18 cellular contexts compared by ENCODE assay signal in genomic region chr13:76904507-76904906, GRCh38. TPM values are rescaled to one million over a fixed set of nuclear protein-coding genes. Genes with fewer than 3 reads are reported as not detected.
DNase-seq lines count a peak whose midpoint lies in the region; ATAC-seq and TF ChIP-seq lines count a peak whose summit lies in the region.
"Had no signal": no experiment of that assay in that cellular context is flagged by ENCODE, and none has a peak within 500 bp of the region (broad histone marks: within the 10 kb centered on the region; RNA-seq: fewer than 3 reads in every experiment).

No MANE protein-coding gene starts in this region.

- H3K27ac Mint-ChIP-seq in activated T-cell treated with anti-CD3 and anti-CD28 coated beads, Interleukin-2, amount 50 U/mL, for 72 hours = peak overlapping the region; percentile 44
- no peak overlapping the region for H3K27ac Mint-ChIP-seq in osteocyte (ENCODE audit: unreplicated experiment)

- ATAC-seq in activated T-cell treated with anti-CD3 and anti-CD28 coated beads, Interleukin-2, amount 50 U/mL, for 72 hours (replicated peaks in 1 of 2) = no peak
- ATAC-seq in omental fat pad (ENCODE audit: low FRiP score) = peak; percentile 63
- ATAC-seq: A549 had no signal

- peaks cover 18% of the 10 kb centered on the region for H3K27me3 Mint-ChIP-seq in activated T-cell treated with anti-CD3 and anti-CD28 coated beads, Interleukin-2, amount 50 U/mL, for 72 hours (ENCODE audit: low read depth)
- peaks cover 65% of the 10 kb centered on the region for H3K27me3 Mint-ChIP-seq in osteocyte (ENCODE audit: unreplicated experiment)

- TF ChIP-seq CTCF in choroid plexus epithelial cell (conservative IDR thresholded peaks at IDR 0.05; ENCODE audit: low read depth, low read length) (no peak), omental fat pad (IDR thresholded peaks at IDR 0.05) (no peak), osteocyte (IDR thresholded peaks at IDR 0.05) (no peak)

- no peak for DNase-seq in activated T-cell treated with anti-CD3 and anti-CD28 coated beads, Interleukin-2, amount 50 U/mL, for 72 hours
- DNase-seq in activated T-cell treated with anti-CD3 and anti-CD28 coated beads, Interleukin-2, amount 50 U/mL, for 1 hour = no peak
- DNase-seq in choroid plexus epithelial cell (ENCODE audit: low read depth) (peak; percentile 41), omental fat pad (ENCODE audit: low spot score) (no peak), osteocyte (ENCODE audit: extremely low spot score, unreplicated experiment) (no peak), amniotic stem cell (lab: John Stamatoyannopoulos, UW) (no peak)
- DNase-seq in activated effector memory CD4-positive, alpha-beta T cell treated with anti-CD3 and anti-CD28 coated beads, Interleukin-2, amount 50 U/mL, for 16 hours = no peak
- DNase-seq: AML-193; CD4-positive, alpha-beta memory T cell; DMS153; DMS79; GDM1; GM23248 had no signal

- H3K4me1 Mint-ChIP-seq in activated T-cell treated with anti-CD3 and anti-CD28 coated beads, Interleukin-2, amount 50 U/mL, for 72 hours (ENCODE audit: low read depth) = no peaks in the 10 kb centered on the region
- no peaks in the 10 kb centered on the region for H3K4me1 Mint-ChIP-seq in osteocyte (ENCODE audit: unreplicated experiment)
- H3K4me1 Mint-ChIP-seq: CD4-positive, alpha-beta memory T cell had no signal

- H3K4me3 Mint-ChIP-seq in activated T-cell treated with anti-CD3 and anti-CD28 coated beads, Interleukin-2, amount 50 U/mL, for 72 hours = no peak overlapping the region
- H3K4me3 Mint-ChIP-seq in osteocyte (ENCODE audit: unreplicated experiment) = no peak overlapping the region
- H3K4me3 Mint-ChIP-seq: CD4-positive, alpha-beta memory T cell had no signal

- H3K4me3 ChIP-seq in choroid plexus epithelial cell (ENCODE audit: low read depth, low read length) = no peak overlapping the region
- H3K4me3 ChIP-seq: A549, GM23248, HAP-1 had no signal

- no peaks in the 10 kb centered on the region for H3K9me3 Mint-ChIP-seq in activated T-cell treated with anti-CD3 and anti-CD28 coated beads, Interleukin-2, amount 50 U/mL, for 72 hours
- H3K9me3 Mint-ChIP-seq in osteocyte (ENCODE audit: unreplicated experiment) = no peaks in the 10 kb centered on the region

- no peaks in the 10 kb centered on the region for H3K36me3 Mint-ChIP-seq in activated T-cell treated with anti-CD3 and anti-CD28 coated beads, Interleukin-2, amount 50 U/mL, for 72 hours (ENCODE audit: insufficient read depth in 2 of 2)
- no peaks in the 10 kb centered on the region for H3K36me3 Mint-ChIP-seq in osteocyte (ENCODE audit: unreplicated experiment)
- H3K36me3 Mint-ChIP-seq: CD4-positive, alpha-beta memory T cell had no signal

RNA-seq across cellular contexts. Expression of gene KCTD12, which starts 18.3 kb away (rescaled TPM):
- 1 to 10 TPM; 3.3 to 6.6 TPM for total RNA-seq in activated T-cell treated with anti-CD3 and anti-CD28 coated beads, Interleukin-2, amount 50 U/mL, for 72 hours
- total RNA-seq in omental fat pad (100 to 1,000 TPM in 1 of 4 donors, 10 to 100 TPM in 3; 64.0 to 214 (median 96.2) TPM), osteocyte (32.9 and 36.3 TPM in 2 replicates)

RNA-seq across cellular contexts. Expression of gene ACOD1, which starts 43.8 kb away (rescaled TPM):
- not detected for total RNA-seq in activated T-cell treated with anti-CD3 and anti-CD28 coated beads, Interleukin-2, amount 50 U/mL, for 72 hours
- not detected for total RNA-seq in omental fat pad
- not detected in 2 replicates for total RNA-seq in osteocyte
- total RNA-seq: CD4-positive, alpha-beta memory T cell; Daoy; GM23248; H4; HT1080 had no signal
